ENCODE assay signal across 29 cellular contexts in the genomic region with DNA sequence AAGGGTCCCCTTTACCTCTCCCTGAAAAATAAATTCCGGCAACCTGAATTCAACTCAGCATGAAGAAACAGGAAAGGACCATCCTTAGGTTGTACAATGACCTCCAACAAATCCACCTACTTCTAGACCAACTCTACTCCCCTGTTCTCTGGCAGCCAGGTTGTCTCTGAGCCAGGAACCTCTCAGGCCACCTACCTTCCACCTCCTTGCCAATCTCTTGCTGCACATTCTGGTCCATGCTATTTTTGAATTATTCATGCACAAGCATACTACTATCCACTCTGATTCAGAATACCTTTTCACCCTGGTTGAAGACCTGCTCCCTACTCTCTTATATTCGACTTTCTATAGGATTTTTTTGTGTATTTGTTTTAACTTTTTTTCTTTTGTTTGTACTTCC.
A peak's percentile ranks its signal among the peaks of the same experiment; 100 is the strongest.
DNase-seq lines count a peak whose midpoint lies in the region; ATAC-seq lines count a peak whose summit lies in the region.
"Had no signal": no experiment of that assay in that cellular context is flagged by ENCODE, and none has a peak within 500 bp of the region (broad histone marks: within the 10 kb centered on the region; RNA-seq: fewer than 3 reads in every experiment).

No MANE protein-coding gene starts in this region.

- intact Hi-C loops in activated CD4-positive, alpha-beta T cell treated with anti-CD3 and anti-CD28 coated beads, Interleukin-2, amount 10 ng/mL, durations not matched to agents 24 days and 14 days (cut with micrococcal nuclease) = no loop called here
- intact Hi-C loops in Right ventricle myocardium superior (cut with DNase I) (no loop called here), cardiac septum (cut with DNase I) (no loop called here), left ventricle myocardium superior (cut with micrococcal nuclease) (no loop called here), left cardiac atrium (cut with DNase I) (no loop called here)

- no peak overlapping the region for H3K4me3 Mint-ChIP-seq in activated CD4-positive, alpha-beta T cell treated with anti-CD3 and anti-CD28 coated beads, Interleukin-2, amount 10 ng/mL, durations not matched to agents 24 days and 14 days
- H3K4me3 Mint-ChIP-seq: B cell; CD14-positive monocyte; CD4-positive, alpha-beta memory T cell; CD4-positive, alpha-beta T cell; CD4-positive, CD25-positive, alpha-beta regulatory T cell; CD8-positive, alpha-beta memory T cell; CD8-positive, alpha-beta T cell had no signal

- peaks cover under 1% of the 10 kb centered on the region for H3K9me3 Mint-ChIP-seq in activated CD4-positive, alpha-beta T cell treated with anti-CD3 and anti-CD28 coated beads, Interleukin-2, amount 10 ng/mL, durations not matched to agents 24 days and 14 days
- H3K9me3 Mint-ChIP-seq: CD8-positive, alpha-beta T cell had no signal

- no peak overlapping the region for H3K27ac Mint-ChIP-seq in activated CD4-positive, alpha-beta T cell treated with anti-CD3 and anti-CD28 coated beads, Interleukin-2, amount 10 ng/mL, durations not matched to agents 24 days and 14 days
- H3K27ac Mint-ChIP-seq: B cell; CD14-positive monocyte; CD4-positive, alpha-beta memory T cell; CD4-positive, alpha-beta T cell; CD8-positive, alpha-beta memory T cell; CD8-positive, alpha-beta T cell had no signal

- no peaks in the 10 kb centered on the region for H3K36me3 Mint-ChIP-seq in activated CD4-positive, alpha-beta T cell treated with anti-CD3 and anti-CD28 coated beads, Interleukin-2, amount 10 ng/mL, durations not matched to agents 24 days and 14 days (ENCODE audit: low read depth)
- H3K36me3 Mint-ChIP-seq: CD14-positive monocyte; CD4-positive, alpha-beta memory T cell; CD4-positive, CD25-positive, alpha-beta regulatory T cell; CD8-positive, alpha-beta memory T cell; CD8-positive, alpha-beta T cell had no signal

- no peaks in the 10 kb centered on the region for H3K4me1 Mint-ChIP-seq in activated CD4-positive, alpha-beta T cell treated with anti-CD3 and anti-CD28 coated beads, Interleukin-2, amount 10 ng/mL, durations not matched to agents 24 days and 14 days
- H3K4me1 Mint-ChIP-seq: B cell; CD14-positive monocyte; CD4-positive, alpha-beta memory T cell; CD4-positive, CD25-positive, alpha-beta regulatory T cell; CD8-positive, alpha-beta memory T cell had no signal

- peak; percentile 4 for DNase-seq in activated CD4-positive, alpha-beta T cell treated with anti-CD3 and anti-CD28 coated beads, Interleukin-2, amount 10 ng/mL, durations not matched to agents 24 days and 14 days
- no peak for DNase-seq in activated CD4-positive, alpha-beta T cell treated with anti-CD3 and anti-CD28 coated beads, Interleukin-2, amount 50 U/mL, for 4 hours
- no peak for DNase-seq in Right ventricle myocardium superior
- no peak for DNase-seq in cardiac septum (ENCODE audit: low spot score)
- no peak for DNase-seq in left ventricle myocardium superior
- no peak for DNase-seq in left cardiac atrium
- DNase-seq: 8988T; ACHN; AML-193; BE2C; C1 segment of cervical spinal cord; Caco-2; Calu3; CD4-positive, alpha-beta memory T cell; CD4-positive, alpha-beta T cell; CD4-positive, CD25-positive, alpha-beta regulatory T cell; CD8-positive, alpha-beta memory T cell; CD8-positive, alpha-beta T cell; COR-L47; DMS 273 treated with DMSO at 0.1 percent for 48 hours; DMS153; DMS53; DMS79; DMS79 treated with DMSO at 0.1 percent for 48 hours; DND-41; EL had no signal

- H3K27me3 Mint-ChIP-seq in activated CD4-positive, alpha-beta T cell treated with anti-CD3 and anti-CD28 coated beads, Interleukin-2, amount 10 ng/mL, durations not matched to agents 24 days and 14 days = no peaks in the 10 kb centered on the region
- H3K27me3 Mint-ChIP-seq: B cell; CD4-positive, alpha-beta memory T cell; CD4-positive, alpha-beta T cell; CD4-positive, CD25-positive, alpha-beta regulatory T cell had no signal

- ATAC-seq in Right ventricle myocardium superior (ENCODE audit: poor library complexity) (peak; percentile 83), left ventricle myocardium superior (peak; percentile 81), left cardiac atrium (no peak)
- ATAC-seq: A549; CD8-positive, alpha-beta T cell had no signal

Comparison
In these comparisons a context has a peak if more than half of its experiments do, and no peak if none do; other contexts are left out.
1. ATAC-seq: peak in Right ventricle myocardium superior (single experiment) and left ventricle myocardium superior (single experiment); none in left cardiac atrium (0 of 2).